ENCODE assay signal across 9 cellular contexts in the genomic region with DNA sequence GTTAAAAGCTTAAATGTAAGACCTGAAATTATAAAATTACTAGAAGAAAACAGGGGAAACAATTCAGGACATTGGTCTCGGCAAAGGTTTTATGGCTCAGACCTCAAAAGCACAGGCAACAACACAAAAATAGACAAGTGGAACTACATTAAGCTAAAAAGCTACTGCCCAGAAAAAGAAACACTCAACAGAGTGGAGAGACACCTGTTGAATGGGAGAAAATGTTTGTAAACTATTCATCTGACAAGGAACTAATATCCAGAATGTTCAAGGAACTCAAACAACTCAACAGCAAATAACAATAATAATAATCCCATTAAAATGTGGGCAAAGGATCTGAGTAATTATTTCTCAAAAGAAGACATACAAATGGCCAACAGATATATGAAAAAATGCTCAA.
"Had no signal": no experiment of that assay in that cellular context is flagged by ENCODE, and none has a peak within 500 bp of the region (broad histone marks: within the 10 kb centered on the region; RNA-seq: fewer than 3 reads in every experiment).

No MANE protein-coding gene starts in this region.

- DNase-seq: IMR-90, KBM-7, KG1 had no signal

- FAIRE-seq: HepG2, HTR-8/SVneo, K562 had no signal

- H3K4me2 ChIP-seq: KMS-11 had no signal

- ATAC-seq: HepG2, K562 had no signal

- H3K4me3 Mint-ChIP-seq: IgD-negative memory B cell had no signal

- H3K9ac ChIP-seq: KMS-11 had no signal

- H3K4me3 ChIP-seq: K562 had no signal

- H3K27ac ChIP-seq: HL-60, KMS-11 had no signal

- H3K27ac Mint-ChIP-seq: IgD-negative memory B cell had no signal
